ENCODE assay signal across 25 cellular contexts in the genomic region with DNA sequence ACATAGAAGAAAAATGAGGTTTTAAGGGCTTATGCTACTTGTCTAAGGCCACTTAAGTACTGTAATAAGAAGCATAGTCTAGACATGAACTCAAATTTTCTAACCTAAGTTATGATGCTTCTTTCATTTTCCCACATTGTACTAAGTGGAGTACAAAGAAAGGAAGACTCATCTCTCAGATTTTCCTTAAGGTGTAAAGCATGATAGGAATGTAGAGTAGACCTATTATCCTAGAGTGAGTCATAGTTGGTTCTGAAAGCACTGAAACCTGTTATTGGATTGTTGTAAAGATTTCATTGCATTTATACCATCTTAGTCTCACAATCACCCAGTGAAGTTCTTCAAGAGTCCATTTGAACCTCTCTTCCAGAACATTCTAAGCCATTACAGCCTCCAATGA.
"Had no signal": no experiment of that assay in that cellular context is flagged by ENCODE, and none has a peak within 500 bp of the region (broad histone marks: within the 10 kb centered on the region; RNA-seq: fewer than 3 reads in every experiment).

No MANE protein-coding gene starts in this region.

- FAIRE-seq: colon, islet of Langerhans had no signal

- H3K4me3 ChIP-seq: esophagus squamous epithelium, gastroesophageal sphincter, left ventricle myocardium inferior, prostate gland, right atrium auricular region, suprapubic skin, tibial nerve had no signal

- H3K9me3 Mint-ChIP-seq: activated CD4-positive, alpha-beta memory T cell treated with anti-CD3 and anti-CD28 coated beads, Interleukin-2, amount 10 ng/mL, durations not matched to agents 7 days and 5 days; activated CD4-positive, alpha-beta T cell treated with anti-CD3 and anti-CD28 coated beads, Interleukin-2, amount 10 ng/mL, durations not matched to agents 24 days and 14 days; activated naive CD4-positive, alpha-beta T cell treated with anti-CD3 and anti-CD28 coated beads, Interleukin-2, amount 10 ng/mL, durations not matched to agents 7 days and 5 days had no signal

- H3K36me3 Mint-ChIP-seq: activated naive CD4-positive, alpha-beta T cell treated with anti-CD3 and anti-CD28 coated beads, Interleukin-2, amount 10 ng/mL, durations not matched to agents 7 days and 5 days; brain; natural killer cell treated with Interleukin-12 subunit alpha and Interleukin-12 subunit beta and Interleukin-15 and Interleukin-18, amount 100 ng/mL, for 72 hours had no signal

- H3K27ac Mint-ChIP-seq: activated CD4-positive, alpha-beta memory T cell treated with anti-CD3 and anti-CD28 coated beads, Interleukin-2, amount 10 ng/mL, durations not matched to agents 7 days and 5 days; activated CD4-positive, alpha-beta T cell treated with anti-CD3 and anti-CD28 coated beads, Interleukin-2, amount 10 ng/mL, durations not matched to agents 24 days and 14 days; activated naive CD4-positive, alpha-beta T cell treated with anti-CD3 and anti-CD28 coated beads, Interleukin-2, amount 10 ng/mL, durations not matched to agents 7 days and 5 days; brain; natural killer cell treated with Interleukin-12 subunit alpha and Interleukin-12 subunit beta and Interleukin-15 and Interleukin-18, amount 100 ng/mL, for 72 hours; stimulated activated naive CD8-positive, alpha-beta T cell treated with anti-CD3 and anti-CD28 coated beads, Interleukin-15, amount 100 ng/mL, for 72 hours had no signal

- ATAC-seq: activated CD4-positive, CD25-positive, alpha-beta regulatory T cell treated with anti-CD3 and anti-CD28 coated beads, Interleukin-2, amount 50 U/mL, for 24 hours; gastroesophageal sphincter; natural killer cell treated with Interleukin-12 subunit alpha and Interleukin-12 subunit beta and Interleukin-15 and Interleukin-18, amount 100 ng/mL, for 72 hours; stimulated activated naive CD8-positive, alpha-beta T cell treated with anti-CD3 and anti-CD28 coated beads, Interleukin-15, amount 100 ng/mL, for 72 hours had no signal

- H3K27me3 Mint-ChIP-seq: activated CD4-positive, alpha-beta memory T cell treated with anti-CD3 and anti-CD28 coated beads, Interleukin-2, amount 10 ng/mL, durations not matched to agents 7 days and 5 days; activated CD4-positive, alpha-beta T cell treated with anti-CD3 and anti-CD28 coated beads, Interleukin-2, amount 10 ng/mL, durations not matched to agents 24 days and 14 days; activated naive CD4-positive, alpha-beta T cell treated with anti-CD3 and anti-CD28 coated beads, Interleukin-2, amount 10 ng/mL, durations not matched to agents 7 days and 5 days; natural killer cell treated with Interleukin-12 subunit alpha and Interleukin-12 subunit beta and Interleukin-15 and Interleukin-18, amount 100 ng/mL, for 72 hours; stimulated activated naive CD8-positive, alpha-beta T cell treated with anti-CD3 and anti-CD28 coated beads, Interleukin-15, amount 100 ng/mL, for 72 hours had no signal

- H3K9me3 ChIP-seq: esophagus squamous epithelium, gastroesophageal sphincter, left ventricle myocardium inferior, prostate gland, right atrium auricular region, suprapubic skin, tibial nerve had no signal

- H3K36me3 ChIP-seq: esophagus squamous epithelium, gastroesophageal sphincter, left ventricle myocardium inferior, prostate gland, right atrium auricular region, suprapubic skin, tibial nerve had no signal

- DNase-seq: activated CD4-positive, alpha-beta memory T cell treated with anti-CD3 and anti-CD28 coated beads, Interleukin-2, amount 10 ng/mL, durations not matched to agents 7 days and 5 days; activated CD4-positive, alpha-beta T cell treated with anti-CD3 and anti-CD28 coated beads, Interleukin-2, amount 10 ng/mL, durations not matched to agents 24 days and 14 days; activated effector memory CD4-positive, alpha-beta T cell treated with anti-CD3 and anti-CD28 coated beads, Interleukin-2, amount 50 U/mL, for 16 hours; activated naive CD4-positive, alpha-beta T cell treated with anti-CD3 and anti-CD28 coated beads, Interleukin-2, amount 10 ng/mL, durations not matched to agents 7 days and 5 days; activated T-cell treated with anti-CD3 and anti-CD28 coated beads for 4 hours; amygdala; central memory CD4-positive, alpha-beta T cell; effector memory CD4-positive, alpha-beta T cell; esophagus squamous epithelium; head of caudate nucleus; left ventricle myocardium inferior; midbrain; stimulated activated CD4-positive, alpha-beta T cell treated with anti-CD3 and anti-CD28 coated beads, Interleukin-12 subunit alpha, Interleukin-12 subunit beta, amount 100 ng/mL, for 4 hours; stimulated activated naive CD8-positive, alpha-beta T cell treated with anti-CD3 and anti-CD28 coated beads, Interleukin-15, amount 100 ng/mL, for 72 hours had no signal

- H3K4me1 Mint-ChIP-seq: activated CD4-positive, alpha-beta memory T cell treated with anti-CD3 and anti-CD28 coated beads, Interleukin-2, amount 10 ng/mL, durations not matched to agents 7 days and 5 days; activated CD4-positive, alpha-beta T cell treated with anti-CD3 and anti-CD28 coated beads, Interleukin-2, amount 10 ng/mL, durations not matched to agents 24 days and 14 days; activated naive CD4-positive, alpha-beta T cell treated with anti-CD3 and anti-CD28 coated beads, Interleukin-2, amount 10 ng/mL, durations not matched to agents 7 days and 5 days; brain; stimulated activated naive CD8-positive, alpha-beta T cell treated with anti-CD3 and anti-CD28 coated beads, Interleukin-15, amount 100 ng/mL, for 72 hours had no signal

- H3K27ac ChIP-seq: esophagus squamous epithelium, gastroesophageal sphincter, left ventricle myocardium inferior, prostate gland, right atrium auricular region, suprapubic skin, tibial nerve, VCaP had no signal

- H3K27me3 ChIP-seq: esophagus squamous epithelium, gastroesophageal sphincter, right atrium auricular region, suprapubic skin, tibial nerve had no signal

- H3K4me1 ChIP-seq: esophagus squamous epithelium, gastroesophageal sphincter, left ventricle myocardium inferior, prostate gland, right atrium auricular region, suprapubic skin, tibial nerve had no signal

- H3K4me3 Mint-ChIP-seq: activated CD4-positive, alpha-beta memory T cell treated with anti-CD3 and anti-CD28 coated beads, Interleukin-2, amount 10 ng/mL, durations not matched to agents 7 days and 5 days; activated CD4-positive, alpha-beta T cell treated with anti-CD3 and anti-CD28 coated beads, Interleukin-2, amount 10 ng/mL, durations not matched to agents 24 days and 14 days; activated naive CD4-positive, alpha-beta T cell treated with anti-CD3 and anti-CD28 coated beads, Interleukin-2, amount 10 ng/mL, durations not matched to agents 7 days and 5 days; brain; natural killer cell treated with Interleukin-12 subunit alpha and Interleukin-12 subunit beta and Interleukin-15 and Interleukin-18, amount 100 ng/mL, for 72 hours; stimulated activated naive CD8-positive, alpha-beta T cell treated with anti-CD3 and anti-CD28 coated beads, Interleukin-15, amount 100 ng/mL, for 72 hours had no signal
